In genomic region chrX:68708503-68709290, GRCh38 we compare ENCODE assay signal across 1 cellular context.
A peak's percentile ranks its signal among the peaks of the same experiment; 100 is the strongest.
TF ChIP-seq lines count a peak whose summit lies in the region.

No MANE protein-coding gene starts in this region.

TF ChIP-seq in H1, 55 proteins besides CTCF, POLR2A, EP300 and RAD21 (continued from another document):
- no peak for TF ChIP-seq CHD7 (IDR thresholded peaks at IDR 0.05; ENCODE audit: insufficient replicate concordance, low read length)
- TF ChIP-seq CHD2 (IDR thresholded peaks at IDR 0.05; ENCODE audit: low read length): no peak
- no peak for TF ChIP-seq ATF3 (IDR thresholded peaks at IDR 0.05; ENCODE audit: insufficient read depth, low read depth, low read length)
- peak; percentile 35; the same call in 1 of the 2 replicates for TF ChIP-seq E2F6 (IDR thresholded peaks at IDR 0.05)
- TF ChIP-seq NANOG (IDR thresholded peaks at IDR 0.05; ENCODE audit: insufficient read depth, low read depth, low read length, poor library complexity, severe bottlenecking): no peak
- TF ChIP-seq CHD1 (IDR thresholded peaks at IDR 0.05; ENCODE audit: low read depth, low read length): no peak
